In the genomic region with DNA sequence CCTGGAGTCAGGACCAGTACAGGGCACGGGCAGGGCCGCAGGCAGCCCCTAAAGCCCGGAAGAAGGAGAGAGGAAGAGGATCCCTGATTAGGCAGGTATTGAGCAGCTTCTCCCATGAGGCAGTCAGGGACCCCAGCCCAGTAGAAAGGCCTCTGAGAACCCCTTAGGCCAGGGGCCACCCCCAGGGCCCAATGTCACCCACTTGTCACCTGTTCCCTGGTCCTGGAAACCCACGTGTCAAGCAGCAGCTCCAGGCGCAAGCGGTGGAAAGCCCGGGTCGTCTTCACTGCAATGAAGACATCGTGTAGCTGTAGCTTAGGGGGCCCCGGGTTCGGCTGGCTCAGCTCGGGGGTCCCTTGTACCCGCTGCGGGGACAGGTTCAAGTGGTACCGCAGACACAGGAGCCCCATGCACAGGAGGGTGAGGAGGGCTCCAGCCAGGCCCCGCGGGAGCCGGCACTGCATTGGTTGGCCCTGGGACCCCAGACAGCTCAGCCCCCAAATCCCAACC, we compare ENCODE assay signal across 8 cellular contexts. TPM values are rescaled to one million over a fixed set of nuclear protein-coding genes. Genes with fewer than 3 reads are reported as not detected.
DNase-seq lines count a peak whose midpoint lies in the region; ATAC-seq and TF ChIP-seq lines count a peak whose summit lies in the region.

No MANE protein-coding gene starts in this region.

- in situ Hi-C loops in GM13977 (cut with MboI; ENCODE audit: low pct_unique_long_range_greater_than_20kb, low sequenced_read_pairs, unreplicated experiment), result no loop called here

- H3K36me3 Mint-ChIP-seq in natural killer cell, result no peaks in the 10 kb centered on the region

- TF ChIP-seq CTCF in natural killer cell (IDR thresholded peaks at IDR 0.05), result no peak
- no peak for TF ChIP-seq CTCF in GM13977 (IDR thresholded peaks at IDR 0.05; ENCODE audit: extremely low read depth, insufficient read depth, missing control alignments)

- peak; percentile 6 for ATAC-seq in GM18867 (IDR thresholded peaks at IDR 0.05; ENCODE audit: unreplicated experiment)
- peak; percentile 9 for ATAC-seq in HG03460 (IDR thresholded peaks at IDR 0.05; ENCODE audit: unreplicated experiment)
- ATAC-seq in natural killer cell, result peak in 2 of 3 donors; percentile 6 to 7
- ATAC-seq in HG03571 (IDR thresholded peaks at IDR 0.05; ENCODE audit: unreplicated experiment), result no peak

- peaks cover 59 to 78% of the 10 kb centered on the region in 2 donors for H3K4me1 Mint-ChIP-seq in natural killer cell

- H3K9me3 Mint-ChIP-seq in natural killer cell, result no peaks in the 10 kb centered on the region

- peak overlapping the region; percentile 94 for H3K4me3 Mint-ChIP-seq in natural killer cell

- intact Hi-C loops in natural killer cell (cut with micrococcal nuclease), result loop anchor here (5.0 to 10.0 kb wide), 3 partner anchors 82 to 711 kb away; partner anchors contain the start of gene IFT27

- H3K27ac Mint-ChIP-seq in natural killer cell, result peak overlapping the region; percentile 95 to 96

- DNase-seq in activated effector memory CD4-positive, alpha-beta T cell treated with Interleukin-2 at 50 U/mL for 16 hours, result peak; percentile 20
- DNase-seq in natural killer cell (no peak), AG20443 (ENCODE audit: low spot score) (no peak), HK-2 (ENCODE audit: unreplicated experiment) (no peak), GM13977 (ENCODE audit: low spot score) (no peak)

- no peaks in the 10 kb centered on the region for H3K27me3 Mint-ChIP-seq in natural killer cell (ENCODE audit: low read depth in 2 of 2)

RNA-seq across cellular contexts. Expression of gene MFNG, which starts 0.4 kb away (rescaled TPM):
- 100 to 1,000 TPM in 2 of 3 donors, 10 to 100 TPM in 1; 75.3 to 111 (median 110) TPM for total RNA-seq in natural killer cell

RNA-seq across cellular contexts. Expression of gene CARD10, which starts 33.4 kb away (rescaled TPM):
- under 1 TPM; 0.09 to 0.16 (median 0.10) TPM for total RNA-seq in natural killer cell

RNA-seq across cellular contexts. Expression of gene ELFN2, which starts 58.5 kb away (rescaled TPM):
- under 1 TPM; 0.33 to 0.49 (median 0.36) TPM for total RNA-seq in natural killer cell
